In genomic region chr11:32198053-32198452, GRCh38 we compare ENCODE assay signal across 19 cellular contexts.
"Had no signal": no experiment of that assay in that cellular context is flagged by ENCODE, and none has a peak within 500 bp of the region (broad histone marks: within the 10 kb centered on the region; RNA-seq: fewer than 3 reads in every experiment).

No MANE protein-coding gene starts in this region.

- H3K36me3 ChIP-seq: esophagus squamous epithelium, lower lobe of right lung, tibial nerve had no signal

- H3K4me3 ChIP-seq: body of pancreas, esophagus squamous epithelium, lower lobe of right lung, psoas muscle, tibial nerve had no signal

- H3K4me1 ChIP-seq: body of pancreas, esophagus squamous epithelium, foreskin keratinocyte, lower lobe of right lung, psoas muscle, tibial nerve had no signal

- H3K9me3 ChIP-seq: body of pancreas, esophagus squamous epithelium, lower lobe of right lung, psoas muscle, tibial nerve had no signal

- H3K27ac ChIP-seq: body of pancreas, esophagus squamous epithelium, foreskin keratinocyte, lower lobe of right lung, psoas muscle, tibial nerve had no signal

- DNase-seq: activated CD4-positive, alpha-beta T cell treated with anti-CD3 and anti-CD28 coated beads for 48 hours; activated CD8-positive, alpha-beta T cell treated with anti-CD3 and anti-CD28 coated beads for 36 hours; activated effector memory CD4-positive, alpha-beta T cell treated with Interleukin-2 at 50 U/mL for 16 hours; activated T-cell treated with anti-CD3 and anti-CD28 coated beads, Interleukin-2, amount 50 U/mL, for 4 hours; amniotic stem cell; body of pancreas; central memory CD4-positive, alpha-beta T cell; cortex of kidney; effector CD4-positive, alpha-beta T cell; esophagus squamous epithelium; foreskin keratinocyte; glutamatergic neuron; hypothalamus; immature natural killer cell; lower lobe of right lung; psoas muscle; T-helper 17 cell had no signal

- H3K27me3 ChIP-seq: body of pancreas, foreskin keratinocyte, tibial nerve had no signal

- ATAC-seq: activated CD8-positive, alpha-beta T cell treated with anti-CD3 and anti-CD28 coated beads for 36 hours; activated T-cell treated with anti-CD3 and anti-CD28 coated beads, Interleukin-2, amount 50 U/mL, for 4 hours; body of pancreas; foreskin keratinocyte; lower lobe of right lung; psoas muscle; stimulated activated memory B cell treated with anti-CD40 and anti-IgM and Interleukin-4, amounts not matched to agents 10 μg/mL and 1 μg/mL and 100 μg/mL, for 72 hours; T-helper 17 cell had no signal
